2 cellular contexts compared by ENCODE assay signal in genomic region chr7:123079021-123079420, GRCh38.
TF ChIP-seq lines count a peak whose summit lies in the region.

No MANE protein-coding gene starts in this region.

TF ChIP-seq in HepG2, 621 proteins besides CTCF, POLR2A, EP300 and RAD21 (continued from another document):
- TF ChIP-seq FOXA3 (CRISPR knock-in tag; IDR thresholded peaks at IDR 0.05) (no peak), NFE2L2 (IDR thresholded peaks at IDR 0.05; ENCODE audit: low read length) (no peak), ZIK1 (CRISPR knock-in tag; IDR thresholded peaks at IDR 0.05; ENCODE audit: borderline replicate concordance, low read depth) (no peak), BRF2 (CRISPR knock-in tag; IDR thresholded peaks at IDR 0.05) (no peak), MAFF (IDR thresholded peaks at IDR 0.05; ENCODE audit: low read depth, low read length) (peak; percentile 23; the same call in 1 of the 2 replicates)

TF ChIP-seq in K562, 482 proteins besides CTCF, POLR2A, EP300 and RAD21:
- TF ChIP-seq, protein P1, sequence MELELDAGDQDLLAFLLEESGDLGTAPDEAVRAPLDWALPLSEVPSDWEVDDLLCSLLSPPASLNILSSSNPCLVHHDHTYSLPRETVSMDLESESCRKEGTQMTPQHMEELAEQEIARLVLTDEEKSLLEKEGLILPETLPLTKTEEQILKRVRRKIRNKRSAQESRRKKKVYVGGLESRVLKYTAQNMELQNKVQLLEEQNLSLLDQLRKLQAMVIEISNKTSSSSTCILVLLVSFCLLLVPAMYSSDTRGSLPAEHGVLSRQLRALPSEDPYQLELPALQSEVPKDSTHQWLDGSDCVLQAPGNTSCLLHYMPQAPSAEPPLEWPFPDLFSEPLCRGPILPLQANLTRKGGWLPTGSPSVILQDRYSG (tag; conservative IDR thresholded peaks at IDR 0.05; ENCODE audit: low read depth), result no peak
- TF ChIP-seq SREBF1 (IDR thresholded peaks at IDR 0.05; ENCODE audit: borderline replicate concordance, low read depth, low read length) (no peak), THAP12 (CRISPR knock-in tag; IDR thresholded peaks at IDR 0.05) (no peak), TFE3 (CRISPR knock-in tag; IDR thresholded peaks at IDR 0.05) (no peak), C11orf30 (IDR thresholded peaks at IDR 0.05; ENCODE audit: low read depth) (peak; percentile 36; the same call in 1 of the 2 replicates), NRF1 (conservative IDR thresholded peaks at IDR 0.05 in 1 of 2, IDR thresholded peaks at IDR 0.05 in 1 of 2) (no peak), ZBED1 (IDR thresholded peaks at IDR 0.05) (no peak), MAFG (tag; conservative IDR thresholded peaks at IDR 0.05) (0 out of 2 replicates have a peak, but pooled peaks have one; percentile 8), SAFB2 (IDR thresholded peaks at IDR 0.05; ENCODE audit: borderline replicate concordance, low read depth, low read length, severe bottlenecking) (no peak), ZNF316 (IDR thresholded peaks at IDR 0.05) (peak; percentile 67), GTF3C2 (IDR thresholded peaks at IDR 0.05; ENCODE audit: borderline replicate concordance, extremely low read depth, insufficient read length) (no peak), TEAD2 (tag; IDR thresholded peaks at IDR 0.05) (no peak), PTBP1 (IDR thresholded peaks at IDR 0.05; ENCODE audit: low read depth, low read length) (no peak), RBM22 (IDR thresholded peaks at IDR 0.05; ENCODE audit: low read depth, low read length, poor library complexity, severe bottlenecking) (no peak)
- TF ChIP-seq, protein P2, sequence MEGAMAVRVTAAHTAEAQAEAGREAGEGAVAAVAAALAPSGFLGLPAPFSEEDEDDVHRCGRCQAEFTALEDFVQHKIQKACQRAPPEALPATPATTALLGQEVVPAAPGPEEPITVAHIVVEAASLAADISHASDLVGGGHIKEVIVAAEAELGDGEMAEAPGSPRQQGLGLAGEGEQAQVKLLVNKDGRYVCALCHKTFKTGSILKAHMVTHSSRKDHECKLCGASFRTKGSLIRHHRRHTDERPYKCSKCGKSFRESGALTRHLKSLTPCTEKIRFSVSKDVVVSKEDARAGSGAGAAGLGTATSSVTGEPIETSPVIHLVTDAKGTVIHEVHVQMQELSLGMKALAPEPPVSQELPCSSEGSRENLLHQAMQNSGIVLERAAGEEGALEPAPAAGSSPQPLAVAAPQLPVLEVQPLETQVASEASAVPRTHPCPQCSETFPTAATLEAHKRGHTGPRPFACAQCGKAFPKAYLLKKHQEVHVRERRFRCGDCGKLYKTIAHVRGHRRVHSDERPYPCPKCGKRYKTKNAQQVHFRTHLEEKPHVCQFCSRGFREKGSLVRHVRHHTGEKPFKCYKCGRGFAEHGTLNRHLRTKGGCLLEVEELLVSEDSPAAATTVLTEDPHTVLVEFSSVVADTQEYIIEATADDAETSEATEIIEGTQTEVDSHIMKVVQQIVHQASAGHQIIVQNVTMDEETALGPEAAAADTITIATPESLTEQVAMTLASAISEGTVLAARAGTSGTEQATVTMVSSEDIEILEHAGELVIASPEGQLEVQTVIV (CRISPR knock-in tag; IDR thresholded peaks at IDR 0.05; ENCODE audit: borderline replicate concordance), result no peak
TF ChIP-seq in K562: peak in this region for 3.
